ENCODE assay signal across 26 cellular contexts in the genomic region with DNA sequence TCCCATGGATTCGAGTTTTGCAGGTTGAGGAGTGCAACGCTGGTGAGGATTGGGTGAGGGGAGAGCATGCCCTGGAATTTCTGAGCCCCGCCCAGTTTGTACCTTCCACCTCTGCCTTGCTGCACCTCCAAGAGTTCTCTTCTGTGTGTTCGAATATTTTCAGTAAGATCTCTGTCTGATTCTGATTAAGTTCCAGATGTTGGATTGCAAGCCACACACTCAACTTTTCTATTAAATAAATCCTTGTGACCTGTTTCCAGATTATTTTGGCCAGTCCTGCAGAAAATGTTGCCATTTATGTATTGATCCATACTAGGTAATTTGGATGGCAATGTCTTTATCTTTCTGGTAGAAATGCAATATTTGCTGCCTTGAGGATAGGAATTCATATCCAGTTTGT.
"Had no signal": no experiment of that assay in that cellular context is flagged by ENCODE, and none has a peak within 500 bp of the region (broad histone marks: within the 10 kb centered on the region; RNA-seq: fewer than 3 reads in every experiment).

No MANE protein-coding gene starts in this region.

- H3K27ac Mint-ChIP-seq: activated CD4-positive, alpha-beta T cell treated with anti-CD3 and anti-CD28 coated beads for 36 hours; activated CD8-positive, alpha-beta T cell treated with anti-CD3 and anti-CD28 coated beads for 36 hours; activated naive CD4-positive, alpha-beta T cell treated with anti-CD3 and anti-CD28 coated beads for 36 hours; activated naive CD8-positive, alpha-beta T cell treated with anti-CD3 and anti-CD28 coated beads, Interleukin-2, amount 10 ng/mL, durations not matched to agents 7 days and 5 days; activated T-helper 17 cell treated with anti-CD3 and anti-CD28 coated beads, Interleukin-2, amount 50 U/mL, for 72 hours; brain; endodermal cell; T-helper 17 cell; T-helper 2 cell treated with Interferon-gamma antibody and Interleukin-4, amounts not matched to agents 5 μg/mL and 100 μg/mL, for 36 hours had no signal

- H3K27me3 Mint-ChIP-seq: activated T-helper 17 cell treated with anti-CD3 and anti-CD28 coated beads, Interleukin-2, amount 50 U/mL, for 72 hours had no signal

- H3K4me1 Mint-ChIP-seq: brain, endodermal cell had no signal

- DNase-seq: activated CD4-positive, alpha-beta T cell treated with anti-CD3 and anti-CD28 coated beads for 36 hours; activated CD4-positive, alpha-beta T cell treated with anti-CD3 and anti-CD28 coated beads, Interleukin-2, amount 50 U/mL, for 1 hour; activated CD4-positive, alpha-beta T cell treated with anti-CD3 and anti-CD28 coated beads, Interleukin-2, amount 50 U/mL, for 48 hours; activated CD4-positive, CD25-positive, alpha-beta regulatory T cell; activated CD4-positive, CD25-positive, alpha-beta regulatory T cell treated with anti-CD3 and anti-CD28 coated beads, Interleukin-2, amount 50 U/mL, for 72 hours; activated CD8-positive, alpha-beta memory T cell treated with anti-CD3 and anti-CD28 coated beads for 24 hours; activated CD8-positive, alpha-beta T cell treated with anti-CD3 and anti-CD28 coated beads for 36 hours; activated effector memory CD4-positive, alpha-beta T cell treated with Interleukin-2 at 50 U/mL for 16 hours; activated gamma-delta T cell treated with Interleukin-2 at 50 U/mL for 16 hours; activated naive CD4-positive, alpha-beta T cell treated with anti-CD3 and anti-CD28 coated beads for 36 hours; activated naive CD8-positive, alpha-beta T cell treated with anti-CD3 and anti-CD28 coated beads, Interleukin-2, amount 10 ng/mL, durations not matched to agents 7 days and 5 days; activated T-cell treated with anti-CD3 and anti-CD28 coated beads, Interleukin-2, amount 50 U/mL, for 4 hours; central memory CD4-positive, alpha-beta T cell; cerebellar nuclear complex; colonic mucosa; dorsolateral prefrontal cortex; effector memory CD4-positive, alpha-beta T cell; endodermal cell; glutamatergic neuron; heart left ventricle; T-helper 17 cell; T1000 had no signal

- H3K4me3 Mint-ChIP-seq: activated CD4-positive, alpha-beta T cell treated with anti-CD3 and anti-CD28 coated beads for 36 hours; activated CD8-positive, alpha-beta T cell treated with anti-CD3 and anti-CD28 coated beads for 36 hours; activated naive CD4-positive, alpha-beta T cell treated with anti-CD3 and anti-CD28 coated beads for 36 hours; activated naive CD8-positive, alpha-beta T cell treated with anti-CD3 and anti-CD28 coated beads, Interleukin-2, amount 10 ng/mL, durations not matched to agents 7 days and 5 days; activated T-cell treated with anti-CD3 and anti-CD28 coated beads, Interleukin-2, amount 50 U/mL, for 4 hours; activated T-helper 17 cell treated with anti-CD3 and anti-CD28 coated beads, Interleukin-2, amount 50 U/mL, for 72 hours; brain; endodermal cell; T-helper 2 cell treated with Interferon-gamma antibody and Interleukin-4, amounts not matched to agents 5 μg/mL and 100 μg/mL, for 36 hours had no signal

- H3K36me3 Mint-ChIP-seq: activated naive CD4-positive, alpha-beta T cell treated with anti-CD3 and anti-CD28 coated beads, Interleukin-2, amount 50 U/mL, for 72 hours; brain had no signal

- H3K9me3 Mint-ChIP-seq: activated CD8-positive, alpha-beta T cell treated with anti-CD3 and anti-CD28 coated beads for 36 hours; activated naive CD4-positive, alpha-beta T cell treated with anti-CD3 and anti-CD28 coated beads, Interleukin-2, amount 50 U/mL, for 72 hours; activated naive CD8-positive, alpha-beta T cell treated with anti-CD3 and anti-CD28 coated beads, Interleukin-2, amount 10 ng/mL, durations not matched to agents 7 days and 5 days; activated T-cell treated with anti-CD3 and anti-CD28 coated beads, Interleukin-2, amount 50 U/mL, for 4 hours; activated T-helper 17 cell treated with anti-CD3 and anti-CD28 coated beads, Interleukin-2, amount 50 U/mL, for 72 hours; brain; endodermal cell had no signal
